11 cellular contexts compared by ENCODE assay signal in genomic region chr7:102372796-102373195, GRCh38. TPM values are rescaled to one million over a fixed set of nuclear protein-coding genes. Genes with fewer than 3 reads are reported as not detected.
"Had no signal": no experiment of that assay in that cellular context is flagged by ENCODE, and none has a peak within 500 bp of the region (broad histone marks: within the 10 kb centered on the region; RNA-seq: fewer than 3 reads in every experiment).

No MANE protein-coding gene starts in this region.

RNA-seq across cellular contexts. Expression of gene SPDYE6, which starts 16.6 kb away (rescaled TPM):
- total RNA-seq: activated B cell treated with CpG ODN at 0.5 μM for 24 hours; activated CD4-positive, alpha-beta T cell treated with anti-CD3 and anti-CD28 coated beads, Interleukin-2, amount 10 ng/mL, durations not matched to agents 7 days and 5 days; activated CD8-positive, alpha-beta memory T cell treated with anti-CD3 and anti-CD28 coated beads, Interleukin-2, amount 10 ng/mL, durations not matched to agents 7 days and 5 days; activated CD8-positive, alpha-beta T cell treated with anti-CD3 and anti-CD28 coated beads, Interleukin-2, amount 10 ng/mL, durations not matched to agents 7 days and 5 days; activated naive CD8-positive, alpha-beta T cell treated with anti-CD3 and anti-CD28 coated beads, Interleukin-2, amount 10 ng/mL, durations not matched to agents 7 days and 5 days; activated T-helper 2 cell treated with anti-CD3 and anti-CD28 coated beads, Interferon-gamma antibody, Interleukin-2, Interleukin-4, amounts not matched to agents 10 μg/mL and 5 μg/mL and 100 μg/mL, durations not matched to agents 14 hours and 24 hours and 36 hours; aorta; astrocyte; bronchial epithelial cell; cardiac muscle cell; cerebellum had no signal
